1 cellular context compared by ENCODE assay signal in genomic region chr12:81147286-81147919, GRCh38.
TF ChIP-seq lines count a peak whose summit lies in the region.

No MANE protein-coding gene starts in this region.

TF ChIP-seq in HepG2, 621 proteins besides CTCF, POLR2A, EP300 and RAD21 (continued from another document):
- peak; percentile 25; the same call in 1 of the 2 replicates for TF ChIP-seq PHF21A (CRISPR knock-in tag; IDR thresholded peaks at IDR 0.05)
- TF ChIP-seq, protein P1, sequence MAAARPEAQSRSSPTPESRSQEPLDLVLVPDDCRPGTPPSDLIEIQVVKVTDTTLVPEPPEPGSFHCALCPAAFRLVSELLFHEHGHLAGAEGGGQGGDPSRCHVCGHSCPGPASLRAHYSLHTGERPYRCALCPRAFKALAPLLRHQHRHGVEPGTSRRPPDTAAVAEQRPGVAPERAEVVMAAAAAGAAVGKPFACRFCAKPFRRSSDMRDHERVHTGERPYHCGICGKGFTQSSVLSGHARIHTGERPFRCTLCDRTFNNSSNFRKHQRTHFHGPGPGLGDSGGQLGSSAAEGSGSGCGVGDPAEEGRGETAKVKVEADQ (CRISPR knock-in tag; IDR thresholded peaks at IDR 0.05; ENCODE audit: borderline replicate concordance): 0 out of 2 replicates have a peak, but pooled peaks have one; percentile 10
- TF ChIP-seq ZNF329 (CRISPR knock-in tag; IDR thresholded peaks at IDR 0.05; ENCODE audit: low read depth): no peak
- peak in 1 of 2 experiments; percentile 23; a peak in 1 of 4 replicates for TF ChIP-seq KLF16 (CRISPR knock-in tag; IDR thresholded peaks at IDR 0.05)
- TF ChIP-seq KAT8 (CRISPR knock-in tag; IDR thresholded peaks at IDR 0.05): 0 out of 2 replicates have a peak, but pooled peaks have one; percentile 9
- TF ChIP-seq MEF2D (CRISPR knock-in tag; IDR thresholded peaks at IDR 0.05): peak; percentile 33; the same call in 1 of the 2 replicates
- peak; percentile 38 for TF ChIP-seq STAG1 (CRISPR knock-in tag; IDR thresholded peaks at IDR 0.05)
- no peak for TF ChIP-seq CHD2 (IDR thresholded peaks at IDR 0.05; ENCODE audit: low read depth, low read length)
- 0 out of 2 replicates have a peak, but pooled peaks have one; percentile 7 for TF ChIP-seq ZNF614 (CRISPR knock-in tag; IDR thresholded peaks at IDR 0.05; ENCODE audit: borderline replicate concordance)
- 0 out of 2 replicates have a peak, but pooled peaks have one; percentile 34 for TF ChIP-seq ZFX (CRISPR knock-in tag; IDR thresholded peaks at IDR 0.05; ENCODE audit: low read depth)
TF ChIP-seq in HepG2: peak in this region for 12.
